Comparison of ENCODE assay signal across 10 cellular contexts in the genomic region with DNA sequence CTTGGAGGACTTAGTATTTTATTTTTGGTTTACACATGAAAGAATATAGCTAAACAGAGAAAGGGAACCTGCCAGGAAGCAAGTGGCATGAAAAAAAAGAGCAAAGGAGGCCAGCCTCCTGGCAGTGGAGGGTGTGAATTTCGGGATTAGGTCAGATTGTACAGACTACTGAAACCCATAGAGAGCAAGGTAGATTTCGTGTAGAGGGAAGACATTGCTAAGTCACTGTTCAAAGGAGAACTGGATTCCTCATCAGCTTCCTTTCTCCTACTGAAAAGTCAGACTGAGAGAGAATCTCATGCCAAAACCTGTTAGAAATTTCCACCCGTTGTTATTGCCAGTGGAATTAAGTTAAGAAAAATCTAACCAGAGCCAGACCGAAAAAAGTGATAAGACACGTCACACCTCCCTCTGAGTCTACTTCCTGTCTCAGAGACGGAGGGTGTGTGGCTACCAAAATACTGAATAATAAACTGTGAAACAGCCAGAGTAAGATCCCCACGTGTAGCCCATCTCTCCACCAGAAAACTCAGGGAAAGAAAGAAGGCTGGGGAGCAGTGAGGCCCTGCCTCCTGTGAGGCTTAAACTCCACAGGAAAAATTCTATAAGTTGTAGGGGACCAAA.
DNase-seq lines count a peak whose midpoint lies in the region; ATAC-seq and TF ChIP-seq lines count a peak whose summit lies in the region.
"Had no signal": no experiment of that assay in that cellular context is flagged by ENCODE, and none has a peak within 500 bp of the region (broad histone marks: within the 10 kb centered on the region; RNA-seq: fewer than 3 reads in every experiment).

No MANE protein-coding gene starts in this region.

- no peak overlapping the region for H3K4me3 Mint-ChIP-seq in Calu3 (ENCODE audit: low read depth, unreplicated experiment)
- H3K4me3 Mint-ChIP-seq in activated CD4-positive, alpha-beta T cell treated with anti-CD3 and anti-CD28 coated beads, Interleukin-2, amount 10 ng/mL, durations not matched to agents 7 days and 5 days, result no peak overlapping the region

- DNase-seq in Calu3 (no peak), inferior parietal cortex (ENCODE audit: extremely low spot score) (peak; percentile 23), foreskin fibroblast (no peak), ovary (no peak)
- DNase-seq in activated CD4-positive, alpha-beta T cell treated with anti-CD3 and anti-CD28 coated beads, Interleukin-2, amount 10 ng/mL, durations not matched to agents 7 days and 5 days, result peak; percentile 10
- DNase-seq: activated naive CD4-positive, alpha-beta T cell treated with anti-CD3 and anti-CD28 coated beads, Interleukin-2, amount 50 U/mL, for 16 hours; NCI-H1436 had no signal

- BruUV-seq in Calu3 (replicated peaks; lab: Mats Ljungman, UMichigan), result no TSS peak

- intact Hi-C loops in Calu3 (cut with micrococcal nuclease; ENCODE audit: unreplicated experiment) (no loop called here), ovary (cut with DNase I) (no loop called here)

- no peaks in the 10 kb centered on the region for H3K27me3 ChIP-seq in ovary

- ATAC-seq in HG03175 (IDR thresholded peaks at IDR 0.05; ENCODE audit: unreplicated experiment) (peak; percentile 49), GM18519 (IDR thresholded peaks at IDR 0.05; ENCODE audit: low FRiP score, unreplicated experiment) (no peak), HG03045 (IDR thresholded peaks at IDR 0.05; ENCODE audit: unreplicated experiment) (no peak)

- H3K36me3 ChIP-seq in ovary, result no peaks in the 10 kb centered on the region

- no peaks in the 10 kb centered on the region for H3K4me1 ChIP-seq in ovary (ENCODE audit: insufficient read depth)

- no peak overlapping the region for H3K4me3 ChIP-seq in foreskin fibroblast (ENCODE audit: low read depth in 1 of 2, low read length in 2 of 2)
- H3K4me3 ChIP-seq in ovary, result no peak overlapping the region

- no peaks in the 10 kb centered on the region for H3K36me3 Mint-ChIP-seq in Calu3 (ENCODE audit: insufficient read depth, unreplicated experiment)
- no peaks in the 10 kb centered on the region for H3K36me3 Mint-ChIP-seq in activated CD4-positive, alpha-beta T cell treated with anti-CD3 and anti-CD28 coated beads, Interleukin-2, amount 10 ng/mL, durations not matched to agents 7 days and 5 days (ENCODE audit: low read depth)

- no peaks in the 10 kb centered on the region for H3K27me3 Mint-ChIP-seq in Calu3 (ENCODE audit: unreplicated experiment)
- no peaks in the 10 kb centered on the region for H3K27me3 Mint-ChIP-seq in activated CD4-positive, alpha-beta T cell treated with anti-CD3 and anti-CD28 coated beads, Interleukin-2, amount 10 ng/mL, durations not matched to agents 7 days and 5 days

- no peaks in the 10 kb centered on the region for H3K9me3 Mint-ChIP-seq in Calu3 (ENCODE audit: low read depth, unreplicated experiment)
- no peaks in the 10 kb centered on the region for H3K9me3 Mint-ChIP-seq in activated CD4-positive, alpha-beta T cell treated with anti-CD3 and anti-CD28 coated beads, Interleukin-2, amount 10 ng/mL, durations not matched to agents 7 days and 5 days

- H3K9me3 ChIP-seq in ovary, result no peaks in the 10 kb centered on the region

- TF ChIP-seq CTCF in Calu3 (IDR thresholded peaks at IDR 0.05; ENCODE audit: unreplicated experiment), result no peak
- TF ChIP-seq CTCF in foreskin fibroblast (IDR thresholded peaks at IDR 0.05; ENCODE audit: low read depth, low read length), result no peak
- no peak for TF ChIP-seq CTCF in ovary (IDR thresholded peaks at IDR 0.05)

- peak overlapping the region; percentile 15 for H3K27ac Mint-ChIP-seq in Calu3 (ENCODE audit: unreplicated experiment)
- H3K27ac Mint-ChIP-seq in activated CD4-positive, alpha-beta T cell treated with anti-CD3 and anti-CD28 coated beads, Interleukin-2, amount 10 ng/mL, durations not matched to agents 7 days and 5 days, result no peak overlapping the region

- no peak for TF ChIP-seq POLR2A in ovary (IDR thresholded peaks at IDR 0.05)

- CTCF ChIA-PET in Calu3 (lab: Charles Lee), result interaction anchor here (0.6 kb wide), 2 partner anchors 264 to 878 kb away, joined by 4 to 5 read pairs; no protein-coding TSS in a partner anchor
- CTCF ChIA-PET in activated CD4-positive, alpha-beta T cell treated with anti-CD3 and anti-CD28 coated beads, Interleukin-2, amount 10 ng/mL, durations not matched to agents 7 days and 5 days (lab: Charles Lee), result interaction anchor here (0.7 kb wide), 1 partner anchor 561 kb away, joined by 3 read pairs; no protein-coding TSS in a partner anchor

- WGBS in ovary, 3 donors, result 34 to 58% (median 36%) methylated on average over 7 of the region's 7 CpGs

- no peak for TF ChIP-seq EP300 in ovary (IDR thresholded peaks at IDR 0.05)

- no peak overlapping the region for H3K27ac ChIP-seq in ovary

- H3K4me1 Mint-ChIP-seq in Calu3 (ENCODE audit: low read depth, unreplicated experiment), result peaks cover 25% of the 10 kb centered on the region
- peaks cover 13% of the 10 kb centered on the region for H3K4me1 Mint-ChIP-seq in activated CD4-positive, alpha-beta T cell treated with anti-CD3 and anti-CD28 coated beads, Interleukin-2, amount 10 ng/mL, durations not matched to agents 7 days and 5 days

- POLR2A ChIA-PET in activated CD4-positive, alpha-beta T cell treated with anti-CD3 and anti-CD28 coated beads, Interleukin-2, amount 10 ng/mL, durations not matched to agents 7 days and 5 days (lab: Charles Lee), result no interaction called here

Comparison
In these comparisons a context has a peak if more than half of its experiments do, and no peak if none do; other contexts are left out.
1. DNase-seq: peak in activated CD4-positive, alpha-beta T cell treated with anti-CD3 and anti-CD28 coated beads, Interleukin-2, amount 10 ng/mL, durations not matched to agents 7 days and 5 days (single experiment) and inferior parietal cortex (single experiment); none in Calu3 (single experiment), foreskin fibroblast (0 of 2) and ovary (0 of 5).